1 cellular context compared by ENCODE assay signal in genomic region chr4:23333946-23334878, GRCh38.
A peak's percentile ranks its signal among the peaks of the same experiment; 100 is the strongest.
TF ChIP-seq lines count a peak whose summit lies in the region.

No MANE protein-coding gene starts in this region.

TF ChIP-seq in K562, 482 proteins besides CTCF, POLR2A, EP300 and RAD21 (continued from another document):
- TF ChIP-seq USF2 (CRISPR knock-in tag; IDR thresholded peaks at IDR 0.05) (peak; percentile 26; the same call in 1 of the 2 replicates), BRD4 (IDR thresholded peaks at IDR 0.05) (no peak), CBFA2T3 (IDR thresholded peaks at IDR 0.05) (peak; percentile 34; the same call in 1 of the 2 replicates), TFE3 (CRISPR knock-in tag; IDR thresholded peaks at IDR 0.05) (peak; percentile 75), ZNF384 (IDR thresholded peaks at IDR 0.05; ENCODE audit: low read depth, low read length) (peak; percentile 35; the same call in 1 of the 2 replicates), C11orf30 (IDR thresholded peaks at IDR 0.05; ENCODE audit: low read depth) (peak; percentile 77)
